9 cellular contexts compared by ENCODE assay signal in the genomic region with DNA sequence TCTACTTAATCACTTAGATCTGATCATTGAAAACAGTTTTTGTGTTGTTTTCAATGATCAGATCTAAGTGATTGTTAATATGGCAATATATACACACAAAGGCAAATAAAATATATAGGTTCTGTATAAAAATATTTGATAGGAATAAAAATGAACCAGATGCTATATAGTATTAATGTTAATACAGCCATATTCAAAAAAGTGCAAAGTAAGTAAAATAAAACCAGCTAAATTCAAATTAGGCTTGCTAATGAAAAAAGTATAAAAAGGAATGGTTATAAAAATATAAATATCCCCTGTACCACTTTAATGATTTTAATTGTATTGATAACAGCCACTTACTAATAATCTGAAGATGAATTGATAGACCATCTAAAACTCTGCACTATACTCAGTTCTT.
"Had no signal": no experiment of that assay in that cellular context is flagged by ENCODE, and none has a peak within 500 bp of the region (broad histone marks: within the 10 kb centered on the region; RNA-seq: fewer than 3 reads in every experiment).

No MANE protein-coding gene starts in this region.

- DNase-seq: H9, HCEC 1CT, IMR-90, Karpas-422, KBM-7 had no signal

- H3K9me3 Mint-ChIP-seq: GM23338, H9 had no signal

- H3K4me3 ChIP-seq: GM23338 had no signal

- H3K4me1 Mint-ChIP-seq: GM23338, H9 had no signal

- H3K27ac ChIP-seq: HL-60 had no signal

- FAIRE-seq: H1, H54 had no signal

- ATAC-seq: GM23338 had no signal

- H3K4me3 Mint-ChIP-seq: GM23338, H9 had no signal

- H3K27ac Mint-ChIP-seq: GM23338, H9 had no signal
